In the genomic region with DNA sequence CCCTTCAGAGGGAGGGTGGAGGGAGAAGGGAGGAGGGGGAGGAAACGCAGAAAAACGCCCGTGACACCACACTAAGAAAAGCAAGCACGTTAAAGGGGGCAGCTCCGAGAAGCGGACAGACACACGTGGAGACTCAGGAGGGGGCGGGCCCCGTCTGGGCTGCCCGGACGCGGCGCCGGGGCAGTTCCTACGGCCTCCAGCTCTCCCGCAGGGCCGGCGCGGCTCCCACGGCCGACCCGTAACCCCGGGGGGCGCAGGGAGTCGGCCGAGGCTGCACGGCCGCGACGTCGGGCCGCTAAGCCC, we compare ENCODE assay signal across 8 cellular contexts. TPM values are rescaled to one million over a fixed set of nuclear protein-coding genes. Genes with fewer than 3 reads are reported as not detected.
DNase-seq lines count a peak whose midpoint lies in the region; ATAC-seq and TF ChIP-seq lines count a peak whose summit lies in the region.

No MANE protein-coding gene starts in this region.

- H3K4me1 ChIP-seq in ES-I3 (ENCODE audit: insufficient read depth, low read length) (no peaks in the 10 kb centered on the region), OCI-LY1 (ENCODE audit: insufficient read depth, low read length, severe bottlenecking) (peaks cover 69% of the 10 kb centered on the region)

- H3K9me3 Mint-ChIP-seq in activated naive CD4-positive, alpha-beta T cell treated with anti-CD3 and anti-CD28 coated beads, Interleukin-2, amount 50 U/mL, for 72 hours, result no peaks in the 10 kb centered on the region

- no peaks in the 10 kb centered on the region for H3F3A ChIP-seq in OCI-LY1 (ENCODE audit: insufficient read depth, low read length)

- H2AFZ ChIP-seq in OCI-LY1 (ENCODE audit: low read length), result no peak overlapping the region

- peak overlapping the region; percentile 96 for H3K27ac Mint-ChIP-seq in activated naive CD4-positive, alpha-beta T cell treated with anti-CD3 and anti-CD28 coated beads, Interleukin-2, amount 50 U/mL, for 72 hours

- peak; percentile 37 for DNase-seq in HEK293T (ENCODE audit: extremely low spot score)
- peak in 1 of 2 donors; percentile 12 for DNase-seq in activated naive CD4-positive, alpha-beta T cell treated with anti-CD3 and anti-CD28 coated beads, Interleukin-2, amount 50 U/mL, for 72 hours (ENCODE audit: low spot score in 2 of 2)
- peak; percentile 39 for DNase-seq in stimulated activated CD4-positive, alpha-beta T cell treated with anti-CD3 and anti-CD28 coated beads, Interleukin-4, amount 100 ng/mL, for 24 hours
- no peak for DNase-seq in NCI-H774 (lab: John Stamatoyannopoulos, UW)
- DNase-seq in nucleus accumbens (lab: John Stamatoyannopoulos, UW), result no peak

- CTCF ChIA-PET in HEK293T (lab: Yijun Ruan, JAX), result no interaction called here

- H3K79me2 ChIP-seq in OCI-LY1 (ENCODE audit: insufficient read depth, low read length), result peaks cover 38% of the 10 kb centered on the region

- H3K4me2 ChIP-seq in OCI-LY1 (ENCODE audit: low read length), result peak overlapping the region; percentile 69

- H3K36me3 ChIP-seq in ES-I3 (ENCODE audit: insufficient read depth, low read length) (peaks cover 24% of the 10 kb centered on the region; the same call in 1 of the 2 replicates), OCI-LY1 (ENCODE audit: insufficient read depth, low read length) (peaks cover 35% of the 10 kb centered on the region)

- no peak for TF ChIP-seq CTCF in OCI-LY1 (IDR thresholded peaks at IDR 0.05; ENCODE audit: low read length)

- POLR2A ChIA-PET in HEK293T (lab: Yijun Ruan, JAX), result interaction anchor here (0.6 to 1.6 kb wide), 13 partner anchors 9 to 181 kb away, joined by 3 to 9 read pairs (median 4); a partner anchor contains a TSS

- H3K4me3 ChIP-seq in OCI-LY1 (ENCODE audit: low read depth, low read length, poor library complexity, severe bottlenecking), result peak overlapping the region; percentile 90
- H3K4me3 ChIP-seq in iPS-11a (ENCODE audit: low read depth, low read length), result peak overlapping the region; percentile 88

- ATAC-seq in activated naive CD4-positive, alpha-beta T cell treated with anti-CD3 and anti-CD28 coated beads, Interleukin-2, amount 50 U/mL, for 72 hours, result peak; percentile 53 to 66

- peak overlapping the region; percentile 85 for H3K27ac ChIP-seq in OCI-LY1 (ENCODE audit: low read depth, low read length, poor library complexity, severe bottlenecking)

- H3K9me3 ChIP-seq in ES-I3 (ENCODE audit: control insufficient read depth, insufficient read depth, low read length) (no peaks in the 10 kb centered on the region), OCI-LY1 (ENCODE audit: low read length) (no peaks in the 10 kb centered on the region)

- H3K27me3 ChIP-seq in OCI-LY1 (ENCODE audit: insufficient read depth, low read length), result no peaks in the 10 kb centered on the region

- H3K36me3 Mint-ChIP-seq in activated naive CD4-positive, alpha-beta T cell treated with anti-CD3 and anti-CD28 coated beads, Interleukin-2, amount 50 U/mL, for 72 hours, result peaks cover 21 to 23% of the 10 kb centered on the region in 2 donors

- H3K9ac ChIP-seq in ES-I3 (ENCODE audit: low read depth, low read length), result peak overlapping the region; percentile 97
- peak overlapping the region; percentile 90 for H3K9ac ChIP-seq in OCI-LY1 (ENCODE audit: low read length)

- H4K20me1 ChIP-seq in OCI-LY1 (ENCODE audit: insufficient read depth, low read length), result no peaks in the 10 kb centered on the region

- H3K9me2 ChIP-seq in OCI-LY1 (ENCODE audit: low read depth, low read length), result no peaks in the 10 kb centered on the region

TF ChIP-seq in HEK293T, 16 proteins besides CTCF, POLR2A, EP300 and RAD21:
- TF ChIP-seq, protein P1, sequence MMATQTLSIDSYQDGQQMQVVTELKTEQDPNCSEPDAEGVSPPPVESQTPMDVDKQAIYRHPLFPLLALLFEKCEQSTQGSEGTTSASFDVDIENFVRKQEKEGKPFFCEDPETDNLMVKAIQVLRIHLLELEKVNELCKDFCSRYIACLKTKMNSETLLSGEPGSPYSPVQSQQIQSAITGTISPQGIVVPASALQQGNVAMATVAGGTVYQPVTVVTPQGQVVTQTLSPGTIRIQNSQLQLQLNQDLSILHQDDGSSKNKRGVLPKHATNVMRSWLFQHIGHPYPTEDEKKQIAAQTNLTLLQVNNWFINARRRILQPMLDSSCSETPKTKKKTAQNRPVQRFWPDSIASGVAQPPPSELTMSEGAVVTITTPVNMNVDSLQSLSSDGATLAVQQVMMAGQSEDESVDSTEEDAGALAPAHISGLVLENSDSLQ (IDR thresholded peaks at IDR 0.05), result no peak
TF ChIP-seq in HEK293T: peak in this region for 0.

RNA-seq across cellular contexts. Expression of a gene that starts 0.4 kb away (rescaled TPM):
- 100 to 1,000 TPM in 1 of 2 donors, 10 to 100 TPM in 1; 75.4 to 114 TPM for total RNA-seq in activated naive CD4-positive, alpha-beta T cell treated with anti-CD3 and anti-CD28 coated beads, Interleukin-2, amount 50 U/mL, for 72 hours

Comparison
In these comparisons a context has a peak if more than half of its experiments do, and no peak if none do; other contexts are left out.
1. DNase-seq: peak in HEK293T (single experiment) and stimulated activated CD4-positive, alpha-beta T cell treated with anti-CD3 and anti-CD28 coated beads, Interleukin-4, amount 100 ng/mL, for 24 hours (single experiment); none in NCI-H774 (single experiment) and nucleus accumbens (0 of 56).